In genomic region chr12:67592228-67593011, GRCh38 we compare ENCODE assay signal across 7 cellular contexts. TPM values are rescaled to one million over a fixed set of nuclear protein-coding genes. Genes with fewer than 3 reads are reported as not detected.
DNase-seq lines count a peak whose midpoint lies in the region; ATAC-seq, FAIRE-seq and TF ChIP-seq lines count a peak whose summit lies in the region.

No MANE protein-coding gene starts in this region.

- H3K36me3 Mint-ChIP-seq in brain (no peaks in the 10 kb centered on the region), naive B cell (no peaks in the 10 kb centered on the region)

- in situ Hi-C loops in GM13976 (cut with MboI; ENCODE audit: low sequenced_read_pairs, unreplicated experiment), result no loop called here

- peaks cover 4% of the 10 kb centered on the region for H3K27me3 Mint-ChIP-seq in brain
- peaks cover 0 to under 1% (median 0%) of the 10 kb centered on the region in 3 donors for H3K27me3 Mint-ChIP-seq in naive B cell

- peak; percentile 73 to 76 for ATAC-seq in naive B cell (ENCODE audit: low read depth in 2 of 2)

- peak; percentile 17 for DNase-seq in GM13976 (ENCODE audit: low spot score)
- peak; percentile 27 for DNase-seq in H54 (ENCODE audit: insufficient read length, low spot score)
- peak; percentile 11 for DNase-seq in NAMALWA (ENCODE audit: low spot score)
- peak; percentile 15 for DNase-seq in naive B cell
- no peak for DNase-seq in NCI-H526 (lab: John Stamatoyannopoulos, UW)
- no peak for DNase-seq in activated effector memory CD4-positive, alpha-beta T cell treated with Interleukin-2 at 50 U/mL for 16 hours

- TF ChIP-seq CTCF in GM13976 (IDR thresholded peaks at IDR 0.05; ENCODE audit: borderline replicate concordance, control extremely low read depth, extremely low read depth, insufficient read depth, missing control alignments), result no peak
- no peak for TF ChIP-seq CTCF in brain (conservative IDR thresholded peaks at IDR 0.05)

- peak overlapping the region in 1 of 5 experiments; percentile 11 for H3K4me3 Mint-ChIP-seq in brain
- peak overlapping the region in 5 of 8 donors; percentile 27 to 62 (median 54) for H3K4me3 Mint-ChIP-seq in naive B cell

- TF ChIP-seq POLR2A in H54 (IDR thresholded peaks at IDR 0.05; ENCODE audit: low read depth, low read length), result no peak

- H3K4me1 Mint-ChIP-seq in brain (peaks cover 21% of the 10 kb centered on the region), naive B cell (peaks cover 27 to 41% (median 31%) of the 10 kb centered on the region in 3 donors)

- peak overlapping the region in 3 of 5 experiments; percentile 2 to 50 (median 9) for H3K27ac Mint-ChIP-seq in brain
- peak overlapping the region; percentile 43 to 92 (median 76) for H3K27ac Mint-ChIP-seq in naive B cell

- H3K9me3 Mint-ChIP-seq in brain (peaks cover 0 to 2% (median 0%) of the 10 kb centered on the region in 5 experiments), naive B cell (peaks cover 0 to 4% (median 0%) of the 10 kb centered on the region in 7 donors)

- FAIRE-seq in H54 (lab: Jason Lieb, UNC), result peak; percentile 92

RNA-seq across cellular contexts. Expression of gene DYRK2, which starts 56.1 kb away (rescaled TPM):
- polyA plus RNA-seq in brain (ENCODE audit: insufficient read depth, low read depth, low replicate concordance) (12.1 TPM), naive B cell (ENCODE audit: low read depth in 6 of 6) (10 to 100 TPM; 27.4 to 62.0 (median 36.5) TPM)

Comparison
In these comparisons a context has a peak if more than half of its experiments do, and no peak if none do; other contexts are left out.
1. DNase-seq: peak in GM13976 (single experiment), H54 (single experiment), NAMALWA (single experiment) and naive B cell (single experiment); none in NCI-H526 (0 of 2) and activated effector memory CD4-positive, alpha-beta T cell treated with Interleukin-2 at 50 U/mL for 16 hours (single experiment).